14 cellular contexts compared by ENCODE assay signal in the genomic region with DNA sequence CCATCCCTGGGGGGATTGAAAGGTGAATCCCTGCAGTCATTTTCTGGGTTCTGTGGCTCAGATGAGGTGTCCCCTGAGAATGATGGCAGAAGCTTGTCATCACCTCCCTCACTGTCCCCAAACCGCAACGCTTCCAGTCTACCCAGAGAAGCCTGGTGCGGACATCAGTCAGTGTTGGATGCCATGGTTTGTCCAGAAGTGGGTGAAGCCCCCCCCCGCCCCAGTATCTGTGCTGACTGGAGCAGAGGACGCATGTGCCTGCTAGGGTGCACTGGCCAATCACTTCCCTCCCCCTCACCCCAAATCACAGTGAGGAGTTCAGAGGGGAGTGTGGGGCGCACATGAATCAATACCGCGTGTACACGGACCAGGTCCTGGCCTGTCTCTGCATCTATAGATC.
DNase-seq lines count a peak whose midpoint lies in the region; ATAC-seq and TF ChIP-seq lines count a peak whose summit lies in the region.
"Had no signal": no experiment of that assay in that cellular context is flagged by ENCODE, and none has a peak within 500 bp of the region (broad histone marks: within the 10 kb centered on the region; RNA-seq: fewer than 3 reads in every experiment).

No MANE protein-coding gene starts in this region.

- H3K27ac Mint-ChIP-seq in stimulated activated naive CD8-positive, alpha-beta T cell treated with anti-CD3 and anti-CD28 coated beads, Interleukin-15, amount 100 ng/mL, for 72 hours, result no peak overlapping the region
- no peak overlapping the region for H3K27ac Mint-ChIP-seq in osteocyte (ENCODE audit: unreplicated experiment)
- H3K27ac Mint-ChIP-seq: B cell; CD4-positive, alpha-beta T cell had no signal

- DNase-seq in stimulated activated naive CD8-positive, alpha-beta T cell treated with anti-CD3 and anti-CD28 coated beads, Interleukin-15, Interleukin-2, amounts not matched to agents 100 U/mL and 50 U/mL, for 24 hours, result no peak
- no peak for DNase-seq in stimulated activated naive CD8-positive, alpha-beta T cell treated with anti-CD3 and anti-CD28 coated beads, Interleukin-15, amount 100 ng/mL, for 72 hours
- DNase-seq in coronary artery (ENCODE audit: low spot score) (peak; percentile 33), osteocyte (ENCODE audit: extremely low spot score, unreplicated experiment) (peak; percentile 66), NOMO-1 (lab: John Stamatoyannopoulos, UW; ENCODE audit: unreplicated experiment in 2 of 2) (no peak), MG63 (no peak), medulla oblongata (ENCODE audit: extremely low spot score) (no peak)
- DNase-seq: Caco-2; CD4-positive, alpha-beta T cell; GM23248 had no signal

- no peak for TF ChIP-seq CTCF in coronary artery (IDR thresholded peaks at IDR 0.05)
- TF ChIP-seq CTCF in osteocyte (IDR thresholded peaks at IDR 0.05), result no peak

- peak; percentile 37 for ATAC-seq in stimulated activated naive CD8-positive, alpha-beta T cell treated with anti-CD3 and anti-CD28 coated beads, Interleukin-15, Interleukin-2, amounts not matched to agents 100 U/mL and 50 U/mL, for 24 hours
- no peak for ATAC-seq in stimulated activated naive CD8-positive, alpha-beta T cell treated with anti-CD3 and anti-CD28 coated beads, Interleukin-15, amount 100 ng/mL, for 72 hours

- no peak overlapping the region for H3K4me3 Mint-ChIP-seq in stimulated activated naive CD8-positive, alpha-beta T cell treated with anti-CD3 and anti-CD28 coated beads, Interleukin-15, amount 100 ng/mL, for 72 hours
- H3K4me3 Mint-ChIP-seq in osteocyte (ENCODE audit: unreplicated experiment), result no peak overlapping the region
- H3K4me3 Mint-ChIP-seq: B cell; CD4-positive, alpha-beta T cell had no signal

- no peaks in the 10 kb centered on the region for H3K4me1 Mint-ChIP-seq in stimulated activated naive CD8-positive, alpha-beta T cell treated with anti-CD3 and anti-CD28 coated beads, Interleukin-15, amount 100 ng/mL, for 72 hours
- H3K4me1 Mint-ChIP-seq in osteocyte (ENCODE audit: unreplicated experiment), result no peaks in the 10 kb centered on the region
- H3K4me1 Mint-ChIP-seq: B cell had no signal

- 0 out of 2 replicates have a peak, but pooled peaks cover 4% of the 10 kb centered on the region for H3K9me3 ChIP-seq in MG63
- H3K9me3 ChIP-seq: Caco-2, HAP-1 had no signal

- no peaks in the 10 kb centered on the region for H3K36me3 Mint-ChIP-seq in osteocyte (ENCODE audit: unreplicated experiment)

- no peak overlapping the region for H3K4me3 ChIP-seq in coronary artery
- H3K4me3 ChIP-seq in MG63, result no peak overlapping the region
- H3K4me3 ChIP-seq: GM23248, HAP-1 had no signal

- no peaks in the 10 kb centered on the region for H3K36me3 ChIP-seq in MG63
- H3K36me3 ChIP-seq: HAP-1 had no signal

- no peak overlapping the region for H3K27ac ChIP-seq in coronary artery
- H3K27ac ChIP-seq: C4-2B, GM23248, HL-60 had no signal

- no peaks in the 10 kb centered on the region for H3K9me3 Mint-ChIP-seq in stimulated activated naive CD8-positive, alpha-beta T cell treated with anti-CD3 and anti-CD28 coated beads, Interleukin-15, amount 100 ng/mL, for 72 hours
- no peaks in the 10 kb centered on the region for H3K9me3 Mint-ChIP-seq in osteocyte (ENCODE audit: unreplicated experiment)
- H3K9me3 Mint-ChIP-seq: CD4-positive, alpha-beta T cell had no signal

- no peaks in the 10 kb centered on the region for H3K27me3 ChIP-seq in MG63

- peaks cover 25% of the 10 kb centered on the region for H3K27me3 Mint-ChIP-seq in stimulated activated naive CD8-positive, alpha-beta T cell treated with anti-CD3 and anti-CD28 coated beads, Interleukin-15, amount 100 ng/mL, for 72 hours
- peaks cover 16% of the 10 kb centered on the region for H3K27me3 Mint-ChIP-seq in osteocyte (ENCODE audit: unreplicated experiment)

Comparison
In these comparisons a context has a peak if more than half of its experiments do, and no peak if none do; other contexts are left out.
1. DNase-seq: peak in coronary artery (single experiment) and osteocyte (single experiment); none in stimulated activated naive CD8-positive, alpha-beta T cell treated with anti-CD3 and anti-CD28 coated beads, Interleukin-15, Interleukin-2, amounts not matched to agents 100 U/mL and 50 U/mL, for 24 hours (single experiment), stimulated activated naive CD8-positive, alpha-beta T cell treated with anti-CD3 and anti-CD28 coated beads, Interleukin-15, amount 100 ng/mL, for 72 hours (0 of 2), NOMO-1 (0 of 2), MG63 (single experiment) and medulla oblongata (single experiment).